In the genomic region with DNA sequence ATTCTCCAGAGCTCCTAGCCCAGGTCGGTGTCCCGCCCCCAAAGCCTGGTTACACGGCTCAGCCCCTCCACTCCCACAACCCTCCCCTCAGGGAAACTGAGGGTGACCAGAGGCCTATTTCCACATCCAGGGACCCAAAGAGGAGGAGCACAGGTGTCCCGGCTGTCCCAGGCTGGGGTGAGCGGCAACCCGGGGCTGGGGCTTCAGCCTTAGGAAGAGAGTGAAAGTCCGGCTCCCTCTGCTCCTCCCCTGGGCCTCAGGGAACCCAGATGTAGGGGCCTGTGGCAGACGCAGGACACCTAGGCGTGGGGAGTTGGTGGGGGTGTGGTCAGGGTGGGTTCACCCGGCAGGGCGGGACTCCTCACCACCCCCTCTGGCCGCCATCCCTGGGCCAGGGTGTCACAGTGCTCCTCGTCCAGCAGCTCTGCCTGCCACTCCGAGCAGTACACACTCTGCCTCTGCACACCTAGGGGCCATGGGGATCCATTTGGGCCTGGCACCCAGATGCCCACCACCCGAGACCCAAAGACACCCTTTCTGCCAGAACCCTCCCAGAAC, we compare ENCODE assay signal across 1 cellular context.
TF ChIP-seq lines count a peak whose summit lies in the region.

No MANE protein-coding gene starts in this region.

TF ChIP-seq in HepG2, 621 proteins besides CTCF, POLR2A, EP300 and RAD21 (continued from another document):
- TF ChIP-seq UBTF (CRISPR knock-in tag; IDR thresholded peaks at IDR 0.05) (no peak), GMEB1 (CRISPR knock-in tag; IDR thresholded peaks at IDR 0.05; ENCODE audit: borderline replicate concordance) (no peak), ZNF468 (CRISPR knock-in tag; IDR thresholded peaks at IDR 0.05) (no peak), FOXK2 (IDR thresholded peaks at IDR 0.05) (no peak), GTF2F1 (IDR thresholded peaks at IDR 0.05; ENCODE audit: low read length) (no peak), ZNF691 (CRISPR knock-in tag; IDR thresholded peaks at IDR 0.05; ENCODE audit: borderline replicate concordance, low read depth) (no peak)
- TF ChIP-seq, protein P1, sequence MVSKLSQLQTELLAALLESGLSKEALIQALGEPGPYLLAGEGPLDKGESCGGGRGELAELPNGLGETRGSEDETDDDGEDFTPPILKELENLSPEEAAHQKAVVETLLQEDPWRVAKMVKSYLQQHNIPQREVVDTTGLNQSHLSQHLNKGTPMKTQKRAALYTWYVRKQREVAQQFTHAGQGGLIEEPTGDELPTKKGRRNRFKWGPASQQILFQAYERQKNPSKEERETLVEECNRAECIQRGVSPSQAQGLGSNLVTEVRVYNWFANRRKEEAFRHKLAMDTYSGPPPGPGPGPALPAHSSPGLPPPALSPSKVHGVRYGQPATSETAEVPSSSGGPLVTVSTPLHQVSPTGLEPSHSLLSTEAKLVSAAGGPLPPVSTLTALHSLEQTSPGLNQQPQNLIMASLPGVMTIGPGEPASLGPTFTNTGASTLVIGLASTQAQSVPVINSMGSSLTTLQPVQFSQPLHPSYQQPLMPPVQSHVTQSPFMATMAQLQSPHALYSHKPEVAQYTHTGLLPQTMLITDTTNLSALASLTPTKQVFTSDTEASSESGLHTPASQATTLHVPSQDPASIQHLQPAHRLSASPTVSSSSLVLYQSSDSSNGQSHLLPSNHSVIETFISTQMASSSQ (IDR thresholded peaks at IDR 0.05; ENCODE audit: low read depth) = no peak
- TF ChIP-seq, protein P1 (CRISPR knock-in tag; IDR thresholded peaks at IDR 0.05; ENCODE audit: borderline replicate concordance) = no peak
